8 cellular contexts compared by ENCODE assay signal in the genomic region with DNA sequence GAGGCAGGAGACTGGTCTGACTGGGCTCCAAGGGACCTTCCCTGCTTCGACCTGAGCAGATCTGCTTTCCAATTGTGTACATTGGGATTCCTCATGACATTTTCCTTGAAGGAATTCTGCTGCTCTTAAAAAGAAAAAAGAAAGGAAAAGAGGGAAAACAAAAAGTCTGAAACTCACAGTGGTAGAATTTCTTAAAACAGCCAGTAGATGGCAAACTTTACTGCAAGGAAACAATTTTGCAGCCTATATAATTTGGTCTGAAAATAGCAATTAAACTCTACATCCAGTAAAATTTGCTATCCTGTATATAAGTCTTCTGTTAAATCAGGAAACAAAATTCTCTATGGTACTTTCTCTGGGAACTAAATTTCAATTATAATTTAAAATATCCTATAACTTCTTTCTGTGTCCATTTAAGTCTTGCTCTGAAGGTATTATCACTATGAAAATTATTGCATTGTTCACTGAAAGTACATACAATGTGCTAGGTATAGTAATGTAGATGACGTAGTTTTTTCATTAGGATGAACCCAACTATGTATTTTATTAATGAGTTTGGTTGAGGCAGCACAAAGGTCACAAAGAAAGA. TPM values are rescaled to one million over a fixed set of nuclear protein-coding genes. Genes with fewer than 3 reads are reported as not detected.
DNase-seq lines count a peak whose midpoint lies in the region; ATAC-seq and TF ChIP-seq lines count a peak whose summit lies in the region.

No MANE protein-coding gene starts in this region.

- H3K27me3 Mint-ChIP-seq in neural progenitor cell (ENCODE audit: insufficient read depth, low read depth): peaks cover 2% of the 10 kb centered on the region

- H3K27me3 ChIP-seq in neural progenitor cell: no peaks in the 10 kb centered on the region

- H3K27ac ChIP-seq in neural progenitor cell: no peak overlapping the region

- H3F3A ChIP-seq in neural progenitor cell (ENCODE audit: low read depth): no peaks in the 10 kb centered on the region

- H3K4me1 ChIP-seq in neural progenitor cell: no peaks in the 10 kb centered on the region

- H3K4me3 Mint-ChIP-seq in neural progenitor cell: no peak overlapping the region

- H3K36me3 Mint-ChIP-seq in neural progenitor cell: no peaks in the 10 kb centered on the region

- TF ChIP-seq CTCF in astrocyte of the spinal cord (IDR thresholded peaks at IDR 0.05; ENCODE audit: low read depth, low read length) (peak; percentile 69), neural progenitor cell (IDR thresholded peaks at IDR 0.05) (peak; percentile 71)

- DNase-seq in GM03348 (ENCODE audit: low spot score): peak; percentile 27
- peak; percentile 29 for DNase-seq in HT1080 (ENCODE audit: low read depth)
- no peak for DNase-seq in astrocyte of the spinal cord (ENCODE audit: low read depth, low spot score)
- peak; percentile 15 for DNase-seq in neural progenitor cell (ENCODE audit: low spot score)
- no peak for DNase-seq in foreskin melanocyte

- H3K9me3 Mint-ChIP-seq in neural progenitor cell: no peaks in the 10 kb centered on the region

- no peak overlapping the region for H3K9ac ChIP-seq in neural progenitor cell

- in situ Hi-C loops in astrocyte of the spinal cord (cut with HindIII; ENCODE audit: low sequenced_read_pairs): no loop called here

- H3K27ac Mint-ChIP-seq in neural progenitor cell: no peak overlapping the region

- no peaks in the 10 kb centered on the region for H3K79me2 ChIP-seq in neural progenitor cell (ENCODE audit: low read depth)

- no peaks in the 10 kb centered on the region for H4K20me1 ChIP-seq in neural progenitor cell (ENCODE audit: low read depth)

- no peaks in the 10 kb centered on the region for H3K36me3 ChIP-seq in neural progenitor cell

- no peak overlapping the region for H3K4me3 ChIP-seq in astrocyte of the spinal cord (ENCODE audit: low read depth, low read length)
- no peak overlapping the region for H3K4me3 ChIP-seq in neural progenitor cell

- ATAC-seq in GM21423 (IDR thresholded peaks at IDR 0.05; ENCODE audit: unreplicated experiment) (no peak), HG02870 (IDR thresholded peaks at IDR 0.05; ENCODE audit: unreplicated experiment) (no peak), GM18502 (IDR thresholded peaks at IDR 0.05; ENCODE audit: poor library complexity, unreplicated experiment) (no peak)

- peak overlapping the region; percentile 92 for H2AFZ ChIP-seq in neural progenitor cell (replicated peaks)

- no peaks in the 10 kb centered on the region for H3K9me3 ChIP-seq in neural progenitor cell (ENCODE audit: low read depth)

- no peak overlapping the region for H3K4me2 ChIP-seq in neural progenitor cell

- peaks cover 3% of the 10 kb centered on the region for H3K4me1 Mint-ChIP-seq in neural progenitor cell

RNA-seq across cellular contexts. Expression of a gene that starts 59.8 kb away (rescaled TPM):
- total RNA-seq in HT1080 (2014; rRNA removed; shearing (Covaris generic)): not detected in 2 replicates
- not detected in 2 replicates for polyA plus RNA-seq in HT1080 (2015; cell fraction: cytosol; rRNA removed)
- polyA plus RNA-seq in HT1080 (2015; cell fraction: nucleus; rRNA removed): not detected in 2 replicates
- total RNA-seq in neural progenitor cell (ENCODE audit: low replicate concordance): 2.3 and 2.6 TPM in 2 replicates

Comparison
In these comparisons a context has a peak if more than half of its experiments do, and no peak if none do; other contexts are left out.
1. DNase-seq: peak in GM03348 (single experiment), HT1080 (single experiment) and neural progenitor cell (single experiment); none in astrocyte of the spinal cord (single experiment) and foreskin melanocyte (single experiment).